ENCODE assay signal across 34 cellular contexts in genomic region chr2:140273958-140274357, GRCh38.
DNase-seq lines count a peak whose midpoint lies in the region; ATAC-seq, FAIRE-seq and TF ChIP-seq lines count a peak whose summit lies in the region.
"Had no signal": no experiment of that assay in that cellular context is flagged by ENCODE, and none has a peak within 500 bp of the region (broad histone marks: within the 10 kb centered on the region; RNA-seq: fewer than 3 reads in every experiment).

No MANE protein-coding gene starts in this region.

- no peaks in the 10 kb centered on the region for H3K27me3 ChIP-seq in HepG2 (ENCODE audit: control insufficient read depth in 1 of 2, insufficient read depth in 2 of 2, low read length in 2 of 2)
- no peaks in the 10 kb centered on the region for H3K27me3 ChIP-seq in right lobe of liver
- H3K27me3 ChIP-seq in IMR-90 (ENCODE audit: control insufficient read depth, insufficient read depth, low read length), result no peaks in the 10 kb centered on the region
- H3K27me3 ChIP-seq in neuronal stem cell (ENCODE audit: control insufficient read depth in 3 of 3, insufficient read depth in 3 of 3, low read depth in 1 of 3, low read length in 3 of 3), result no peaks in the 10 kb centered on the region
- H3K27me3 ChIP-seq: BE2C; BLaER1; BLaER1 treated with 17β-estradiol and CSF1 and Interleukin-3, amounts not matched to agents 10 nM and 100 nM had no signal

- ATAC-seq in HepG2 (no peak), right lobe of liver (no peak), A549 (no peak), IMR-90 (ENCODE audit: low read depth) (no peak), esophagus mucosa (no peak)
- ATAC-seq: CD8-positive, alpha-beta T cell had no signal

- H4K91ac ChIP-seq in IMR-90 (ENCODE audit: insufficient read depth, low read depth, low read length) (no peak overlapping the region), neuronal stem cell (ENCODE audit: low read depth, low read length, poor library complexity) (no peak overlapping the region)

- TF ChIP-seq CTCF in HepG2 (CRISPR knock-in tag; IDR thresholded peaks at IDR 0.05) (no peak), right lobe of liver (IDR thresholded peaks at IDR 0.05) (no peak), A549 (IDR thresholded peaks at IDR 0.05) (no peak), IMR-90 (conservative IDR thresholded peaks at IDR 0.05; ENCODE audit: low read depth, low read length) (no peak), GM10266 (IDR thresholded peaks at IDR 0.05; ENCODE audit: control insufficient read depth, insufficient read depth, low read depth, missing control alignments) (no peak)

- dilution Hi-C loops in IMR-90 (cut with HindIII; ENCODE audit: low sequenced_read_pairs, unreplicated experiment), result no loop called here

- H4K20me1 ChIP-seq in HepG2 (ENCODE audit: insufficient read depth, low read length) (no peaks in the 10 kb centered on the region), IMR-90 (ENCODE audit: insufficient read depth, low read length) (no peaks in the 10 kb centered on the region)
- H4K20me1 ChIP-seq: BLaER1; BLaER1 treated with 17β-estradiol and CSF1 and Interleukin-3, amounts not matched to agents 10 nM and 100 nM had no signal

- H2BK12ac ChIP-seq in neuronal stem cell (ENCODE audit: low read length), result no peak overlapping the region

- no peak overlapping the region for H3K23ac ChIP-seq in IMR-90 (ENCODE audit: low read depth, low read length)
- H3K23ac ChIP-seq in neuronal stem cell (ENCODE audit: low read depth, low read length, poor library complexity), result no peak overlapping the region

- H2AK5ac ChIP-seq in IMR-90 (ENCODE audit: low read depth, low read length) (no peak overlapping the region), neuronal stem cell (ENCODE audit: low read depth, low read length) (no peak overlapping the region)

- H3K4me3 ChIP-seq in HepG2 (replicated peaks in 1 of 3; ENCODE audit: insufficient read depth in 1 of 3, low read depth in 2 of 3, low read length in 3 of 3) (no peak overlapping the region), right lobe of liver (no peak overlapping the region), A549 (no peak overlapping the region), IMR-90 (ENCODE audit: insufficient read depth, low read depth, low read length) (no peak overlapping the region), neuronal stem cell (ENCODE audit: low read length in 2 of 2) (no peak overlapping the region)
- H3K4me3 ChIP-seq: BLaER1; BLaER1 treated with 17β-estradiol and CSF1 and Interleukin-3, amounts not matched to agents 10 nM and 100 nM had no signal

- no peak overlapping the region for H2AFZ ChIP-seq in HepG2 (ENCODE audit: low read length)
- H2AFZ ChIP-seq in IMR-90 (replicated peaks; ENCODE audit: low read length, poor library complexity), result no peak overlapping the region
- H2AFZ ChIP-seq in neuronal stem cell (ENCODE audit: low read length), result peak overlapping the region; percentile 24

- BruUV-seq in HepG2 (replicated peaks; lab: Mats Ljungman, UMichigan) (no TSS peak), IMR-90 (replicated peaks; lab: Mats Ljungman, UMichigan) (no TSS peak)

- H3K9ac ChIP-seq in HepG2 (ENCODE audit: insufficient read depth, low read depth, low read length), result no peak overlapping the region
- no peak overlapping the region for H3K9ac ChIP-seq in IMR-90 (ENCODE audit: low read depth, low read length)
- H3K9ac ChIP-seq in neuronal stem cell (ENCODE audit: low read depth, low read length, poor library complexity), result no peak overlapping the region
- H3K9ac ChIP-seq: BLaER1; BLaER1 treated with 17β-estradiol and CSF1 and Interleukin-3, amounts not matched to agents 10 nM and 100 nM had no signal

- in situ Hi-C loops in HepG2 (cut with HindIII; ENCODE audit: extremely low pct_ligation_motif_present, low pct_unique_long_range_greater_than_20kb), result no loop called here
- in situ Hi-C loops in IMR-90 (cut with MboI; ENCODE audit: low sequenced_read_pairs), result no loop called here

- H3K4ac ChIP-seq in IMR-90 (ENCODE audit: low read depth, low read length), result no peak overlapping the region
- no peak overlapping the region for H3K4ac ChIP-seq in neuronal stem cell (ENCODE audit: low read length)

- WGBS in HepG2 (ENCODE audit: low lambda C conversion rate), result 45% methylated on average over 2 of the region's 2 CpGs
- 81% methylated on average over 2 of the region's 2 CpGs for WGBS in right lobe of liver (ENCODE audit: insufficient coverage, low coverage, low lambda C conversion rate, missing lambda C conversion rate)
- 86% methylated on average over 2 of the region's 2 CpGs for WGBS in A549 (ENCODE audit: missing lambda C conversion rate)
- no CpG with 5 or more reads among the region's 2 CpGs for WGBS in IMR-90 (ENCODE audit: extremely low coverage in 2 of 2, insufficient read length in 1 of 2), 2 experiments
- WGBS in neuronal stem cell (ENCODE audit: extremely low coverage in 2 of 2, insufficient read length in 2 of 2, insufficient replicate concordance in 1 of 2), 2 donors, result no CpG with 5 or more reads among the region's 2 CpGs

- H2AK9ac ChIP-seq in IMR-90 (replicated peaks; ENCODE audit: low read depth, low read length, poor library complexity), result no peak overlapping the region

- no peak for DNase-seq in HepG2 (ENCODE audit: low spot score)
- no peak for DNase-seq in right lobe of liver
- DNase-seq in A549 (ENCODE audit: low read depth in 1 of 2, low spot score in 1 of 2), result no peak
- no peak for DNase-seq in IMR-90
- no peak for DNase-seq in neuronal stem cell (ENCODE audit: low spot score)
- DNase-seq in GM10266 (ENCODE audit: extremely low spot score), result no peak
- no peak for DNase-seq in COLO668 (lab: John Stamatoyannopoulos, UW; ENCODE audit: unreplicated experiment)
- DNase-seq: 8988T; ACHN; AML-193; BE2C; C1 segment of cervical spinal cord; Caco-2; Calu3; CD4-positive, alpha-beta memory T cell; CD4-positive, alpha-beta T cell; CD4-positive, CD25-positive, alpha-beta regulatory T cell; CD8-positive, alpha-beta memory T cell; CD8-positive, alpha-beta T cell; COR-L47; DMS 273 treated with DMSO at 0.1 percent for 48 hours; DMS153; DMS53; DMS79; DMS79 treated with DMSO at 0.1 percent for 48 hours; DND-41; EL had no signal

- intact Hi-C loops in HepG2 (cut with micrococcal nuclease; ENCODE audit: unreplicated experiment) (no loop called here), right lobe of liver (cut with DNase I) (no loop called here), IMR-90 (cut with micrococcal nuclease) (no loop called here)

- no peak overlapping the region for H4K5ac ChIP-seq in IMR-90 (ENCODE audit: low read depth, low read length)

- TF ChIP-seq EP300 in HepG2 (IDR thresholded peaks at IDR 0.05; ENCODE audit: low read depth in 2 of 2, low read length in 2 of 2) (no peak), HepG2 (CRISPR knock-in tag; IDR thresholded peaks at IDR 0.05; ENCODE audit: borderline replicate concordance) (no peak), A549 (IDR thresholded peaks at IDR 0.05) (no peak)

- H3K56ac ChIP-seq in IMR-90 (ENCODE audit: extremely low read depth, insufficient read depth, low read length), result no peak overlapping the region

- H3K36me3 ChIP-seq in HepG2 (replicated peaks in 1 of 2; ENCODE audit: control insufficient read depth in 1 of 2, insufficient read depth in 2 of 2, low read length in 2 of 2) (no peaks in the 10 kb centered on the region), right lobe of liver (no peaks in the 10 kb centered on the region), IMR-90 (ENCODE audit: control insufficient read depth, insufficient read depth, low read length) (no peaks in the 10 kb centered on the region), neuronal stem cell (replicated peaks in 1 of 2; ENCODE audit: control insufficient read depth in 2 of 2, insufficient read depth in 2 of 2, low read length in 2 of 2) (no peaks in the 10 kb centered on the region)
- H3K36me3 ChIP-seq: BE2C; BLaER1; BLaER1 treated with 17β-estradiol and CSF1 and Interleukin-3, amounts not matched to agents 10 nM and 100 nM had no signal

- H2BK15ac ChIP-seq in IMR-90 (ENCODE audit: low read depth, low read length) (no peak overlapping the region), neuronal stem cell (ENCODE audit: low read length) (no peak overlapping the region)

- FAIRE-seq in HepG2 (lab: Jason Lieb, UNC) (no peak), A549 (lab: Jason Lieb, UNC) (no peak)
- FAIRE-seq: A204.1, D721Med had no signal

- H3K79me1 ChIP-seq in IMR-90 (ENCODE audit: low read depth in 1 of 2, low read length in 2 of 2), result no peaks in the 10 kb centered on the region
- no peaks in the 10 kb centered on the region for H3K79me1 ChIP-seq in neuronal stem cell (ENCODE audit: low read depth, low read length)

- H4K8ac ChIP-seq in IMR-90 (ENCODE audit: low read depth in 2 of 2, low read length in 2 of 2), result no peak overlapping the region
- H4K8ac ChIP-seq in neuronal stem cell (ENCODE audit: low read depth, low read length), result no peak overlapping the region

- POLR2A ChIA-PET in HepG2 (lab: Yijun Ruan, JAX) (no interaction called here), A549 (lab: Yijun Ruan, JAX) (no interaction called here), IMR-90 (lab: Charles Lee; ENCODE audit: unreplicated experiment) (no interaction called here)

- no peaks in the 10 kb centered on the region for H3K9me3 ChIP-seq in HepG2 (ENCODE audit: low read length)
- H3K9me3 ChIP-seq in right lobe of liver, result no peaks in the 10 kb centered on the region
- no peaks in the 10 kb centered on the region for H3K9me3 ChIP-seq in A549
- no peaks in the 10 kb centered on the region for H3K9me3 ChIP-seq in IMR-90 (ENCODE audit: control insufficient read depth, insufficient read depth, low read length)
- peaks cover 0 to 1% of the 10 kb centered on the region in 2 donors for H3K9me3 ChIP-seq in neuronal stem cell (replicated peaks in 1 of 2; ENCODE audit: control insufficient read depth in 2 of 2, insufficient read depth in 1 of 2, low read depth in 1 of 2, low read length in 2 of 2)
- H3K9me3 ChIP-seq: BE2C; BLaER1; BLaER1 treated with 17β-estradiol and CSF1 and Interleukin-3, amounts not matched to agents 10 nM and 100 nM; Caco-2 had no signal

- TF ChIP-seq RAD21 in HepG2 (CRISPR knock-in tag; IDR thresholded peaks at IDR 0.05) (no peak), A549 (conservative IDR thresholded peaks at IDR 0.05 in 1 of 2, IDR thresholded peaks at IDR 0.05 in 1 of 2) (no peak), IMR-90 (IDR thresholded peaks at IDR 0.05; ENCODE audit: low read length) (no peak)

- CTCF ChIA-PET in HepG2 (lab: Yijun Ruan, JAX; ENCODE audit: low intra/inter-chr PET ratio, low total read pairs) (no interaction called here), A549 (lab: Yijun Ruan, JAX) (no interaction called here), IMR-90 (lab: Yijun Ruan, JAX) (no interaction called here)

- H2BK120ac ChIP-seq in IMR-90 (ENCODE audit: low read depth, low read length), result no peak overlapping the region
- no peak overlapping the region for H2BK120ac ChIP-seq in neuronal stem cell (ENCODE audit: low read depth, low read length)

- no peak overlapping the region for H3K14ac ChIP-seq in IMR-90 (replicated peaks; ENCODE audit: low read depth, low read length)
- H3K14ac ChIP-seq in neuronal stem cell (ENCODE audit: low read length), result no peak overlapping the region

- no peaks in the 10 kb centered on the region for H3K9me1 ChIP-seq in IMR-90 (ENCODE audit: insufficient read depth, low read length)

- H2BK20ac ChIP-seq in IMR-90 (ENCODE audit: low read depth, low read length), result no peak overlapping the region

- H2BK5ac ChIP-seq in IMR-90 (ENCODE audit: low read depth, low read length, poor library complexity, severe bottlenecking) (no peak overlapping the region), neuronal stem cell (ENCODE audit: low read length) (no peak overlapping the region)

- H3K4me1 ChIP-seq in HepG2 (ENCODE audit: insufficient read depth, low read length) (no peaks in the 10 kb centered on the region), right lobe of liver (no peaks in the 10 kb centered on the region), A549 (no peaks in the 10 kb centered on the region), IMR-90 (ENCODE audit: control insufficient read depth, insufficient read depth, low read length) (no peaks in the 10 kb centered on the region), neuronal stem cell (ENCODE audit: control insufficient read depth in 2 of 2, insufficient read depth in 1 of 2, low read depth in 1 of 2, low read length in 2 of 2) (no peaks in the 10 kb centered on the region)
- H3K4me1 ChIP-seq: BE2C; BLaER1; BLaER1 treated with 17β-estradiol and CSF1 and Interleukin-3, amounts not matched to agents 10 nM and 100 nM; Caco-2 had no signal

- H3K27ac ChIP-seq in HepG2 (ENCODE audit: extremely low read length, insufficient read depth, low read length) (no peak overlapping the region), right lobe of liver (no peak overlapping the region), A549 (no peak overlapping the region), IMR-90 (ENCODE audit: insufficient read depth, low read length) (no peak overlapping the region), neuronal stem cell (replicated peaks; ENCODE audit: low read length) (no peak overlapping the region)
- H3K27ac ChIP-seq: 22Rv1; BLaER1; BLaER1 treated with 17β-estradiol and CSF1 and Interleukin-3, amounts not matched to agents 10 nM and 100 nM; C4-2B had no signal

- H3K18ac ChIP-seq in IMR-90 (ENCODE audit: low read depth, low read length), result no peak overlapping the region
- no peak overlapping the region for H3K18ac ChIP-seq in neuronal stem cell (ENCODE audit: low read length)

- H3K4me2 ChIP-seq in HepG2 (ENCODE audit: low read depth, low read length) (no peak overlapping the region), A549 (no peak overlapping the region), IMR-90 (ENCODE audit: low read depth, low read length) (no peak overlapping the region), neuronal stem cell (ENCODE audit: insufficient read depth, low read length, poor library complexity, severe bottlenecking) (no peak overlapping the region)
- H3K4me2 ChIP-seq: BLaER1; BLaER1 treated with 17β-estradiol and CSF1 and Interleukin-3, amounts not matched to agents 10 nM and 100 nM had no signal

- no peaks in the 10 kb centered on the region for H3K79me2 ChIP-seq in HepG2 (ENCODE audit: insufficient read depth, low read length)

- TF ChIP-seq POLR2A in HepG2 (IDR thresholded peaks at IDR 0.05; ENCODE audit: insufficient read depth in 1 of 2, low read depth in 2 of 2, low read length in 2 of 2) (no peak), right lobe of liver (IDR thresholded peaks at IDR 0.05) (no peak), A549 (IDR thresholded peaks at IDR 0.05; ENCODE audit: low read length) (no peak), IMR-90 (IDR thresholded peaks at IDR 0.05; ENCODE audit: low read depth, low read length) (no peak)

Comparison
In these comparisons a context has a peak if more than half of its experiments do, and no peak if none do; other contexts are left out.
1. Of the 38 proteins assayed by ChIP-seq in both HepG2 and A549: peak only in HepG2: none; only in A549: none; in both: MAFK; in neither: 37.